In the genomic region with DNA sequence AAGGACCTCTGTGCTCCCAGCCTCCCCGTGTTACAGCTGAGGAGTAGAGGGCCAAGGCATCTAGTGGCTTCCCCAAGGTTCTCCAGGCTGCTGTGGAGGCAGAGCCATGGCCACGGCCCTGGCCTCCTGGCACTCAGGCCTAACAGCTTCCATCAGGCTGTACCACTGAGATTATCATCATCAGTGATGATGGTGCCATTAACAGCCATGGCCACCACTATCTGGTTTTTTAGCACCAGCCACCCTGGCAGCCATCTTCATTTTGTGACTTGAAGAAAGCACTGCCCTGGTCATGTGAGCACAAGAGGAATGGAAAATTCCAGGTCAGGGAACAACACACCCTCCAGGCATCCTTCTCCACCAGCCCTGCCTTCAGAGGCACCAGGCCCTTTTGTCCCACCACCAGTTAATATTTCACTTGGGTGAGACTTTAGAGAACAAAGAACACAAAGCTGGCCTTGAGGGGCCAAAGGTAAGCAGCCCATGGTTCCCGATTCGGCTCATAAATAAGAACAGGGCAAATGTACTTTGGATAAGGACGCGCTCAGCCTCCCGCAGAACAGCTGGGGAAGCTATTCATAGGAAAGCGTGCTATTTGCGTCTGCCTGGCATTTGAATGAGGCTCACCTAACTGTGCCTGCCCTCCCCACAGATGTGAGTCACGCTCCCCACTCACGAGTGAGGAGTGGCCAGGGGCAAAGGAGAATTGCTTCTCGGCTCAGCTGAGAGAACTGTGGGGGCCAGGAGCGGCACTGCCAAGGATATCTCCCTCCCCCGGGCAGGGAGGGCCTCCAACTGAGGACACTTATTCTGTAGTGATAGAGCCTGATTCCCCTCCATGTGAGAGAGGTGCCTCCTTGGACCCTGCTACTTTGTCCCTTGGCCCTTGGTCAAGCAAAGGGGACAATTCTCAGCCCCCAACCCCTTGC, we compare ENCODE assay signal across 1 cellular context.
TF ChIP-seq lines count a peak whose summit lies in the region.

No MANE protein-coding gene starts in this region.

TF ChIP-seq in HepG2, 621 proteins besides CTCF, POLR2A, EP300 and RAD21 (continued from another document and continues in another):
- TF ChIP-seq, protein P1, sequence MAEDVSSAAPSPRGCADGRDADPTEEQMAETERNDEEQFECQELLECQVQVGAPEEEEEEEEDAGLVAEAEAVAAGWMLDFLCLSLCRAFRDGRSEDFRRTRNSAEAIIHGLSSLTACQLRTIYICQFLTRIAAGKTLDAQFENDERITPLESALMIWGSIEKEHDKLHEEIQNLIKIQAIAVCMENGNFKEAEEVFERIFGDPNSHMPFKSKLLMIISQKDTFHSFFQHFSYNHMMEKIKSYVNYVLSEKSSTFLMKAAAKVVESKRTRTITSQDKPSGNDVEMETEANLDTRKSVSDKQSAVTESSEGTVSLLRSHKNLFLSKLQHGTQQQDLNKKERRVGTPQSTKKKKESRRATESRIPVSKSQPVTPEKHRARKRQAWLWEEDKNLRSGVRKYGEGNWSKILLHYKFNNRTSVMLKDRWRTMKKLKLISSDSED (CRISPR knock-in tag; IDR thresholded peaks at IDR 0.05): no peak
- TF ChIP-seq RNF219 (CRISPR knock-in tag; IDR thresholded peaks at IDR 0.05) (no peak), ZNF891 (CRISPR knock-in tag; IDR thresholded peaks at IDR 0.05) (peak; percentile 93), CHD4 (IDR thresholded peaks at IDR 0.05; ENCODE audit: borderline replicate concordance, low read length) (peak; percentile 87; the same call in 1 of the 2 replicates), ZNF773 (CRISPR knock-in tag; IDR thresholded peaks at IDR 0.05; ENCODE audit: borderline replicate concordance) (no peak), ZNF710 (CRISPR knock-in tag; IDR thresholded peaks at IDR 0.05; ENCODE audit: borderline replicate concordance) (peak; percentile 70), KLF16 (CRISPR knock-in tag; IDR thresholded peaks at IDR 0.05) (peak in 1 of 2 experiments; percentile 86; a peak in 2 of 4 replicates), ZMYM4 (CRISPR knock-in tag; IDR thresholded peaks at IDR 0.05) (peak; percentile 86), KLF13 (CRISPR knock-in tag; IDR thresholded peaks at IDR 0.05) (no peak), NFE2L2 (IDR thresholded peaks at IDR 0.05; ENCODE audit: low read length) (no peak), E2F2 (CRISPR knock-in tag; IDR thresholded peaks at IDR 0.05; ENCODE audit: borderline replicate concordance) (no peak), FOXA1 (IDR thresholded peaks at IDR 0.05) (no peak), FOXA1 (CRISPR knock-in tag; IDR thresholded peaks at IDR 0.05) (peak; percentile 65), CSRNP2 (CRISPR knock-in tag; conservative IDR thresholded peaks at IDR 0.05; ENCODE audit: low read depth) (no peak), POGK (CRISPR knock-in tag; conservative IDR thresholded peaks at IDR 0.05) (peak; percentile 74), REL (CRISPR knock-in tag; conservative IDR thresholded peaks at IDR 0.05) (no peak), ADNP (CRISPR knock-in tag; IDR thresholded peaks at IDR 0.05) (no peak), ZNF256 (CRISPR knock-in tag; conservative IDR thresholded peaks at IDR 0.05) (no peak), KAT2B (IDR thresholded peaks at IDR 0.05; ENCODE audit: borderline replicate concordance, low read depth, low read length) (no peak), CBX5 (CRISPR knock-in tag; IDR thresholded peaks at IDR 0.05; ENCODE audit: borderline replicate concordance) (peak; percentile 33; the same call in 1 of the 2 replicates), MEIS1 (CRISPR knock-in tag; IDR thresholded peaks at IDR 0.05; ENCODE audit: borderline replicate concordance) (no peak; the same call in 1 of the 2 replicates), NFE2 (CRISPR knock-in tag; IDR thresholded peaks at IDR 0.05) (no peak), SOX6 (IDR thresholded peaks at IDR 0.05) (no peak), SOX6 (CRISPR knock-in tag; IDR thresholded peaks at IDR 0.05) (peak; percentile 99), HHEX (CRISPR knock-in tag; IDR thresholded peaks at IDR 0.05) (no peak), TOE1 (CRISPR knock-in tag; IDR thresholded peaks at IDR 0.05) (no peak), ZNF251 (CRISPR knock-in tag; IDR thresholded peaks at IDR 0.05) (0 out of 2 replicates have a peak, but pooled peaks have one; percentile 41), RFX5 (IDR thresholded peaks at IDR 0.05; ENCODE audit: low read depth, low read length) (no peak; the same call in 1 of the 2 replicates), ATF1 (CRISPR knock-in tag; IDR thresholded peaks at IDR 0.05) (peak; percentile 63), SRSF9 (IDR thresholded peaks at IDR 0.05; ENCODE audit: borderline replicate concordance, insufficient read depth, low read depth, low read length, poor library complexity, severe bottlenecking) (no peak), GABPA (IDR thresholded peaks at IDR 0.05; ENCODE audit: low read depth, low read length) (no peak), GABPA (CRISPR knock-in tag; IDR thresholded peaks at IDR 0.05; ENCODE audit: low read depth) (no peak; the same call in 1 of the 2 replicates), ZFP1 (CRISPR knock-in tag; IDR thresholded peaks at IDR 0.05) (peak; percentile 49), HDAC6 (IDR thresholded peaks at IDR 0.05; ENCODE audit: low read depth, low read length) (no peak)
- TF ChIP-seq, protein P2, sequence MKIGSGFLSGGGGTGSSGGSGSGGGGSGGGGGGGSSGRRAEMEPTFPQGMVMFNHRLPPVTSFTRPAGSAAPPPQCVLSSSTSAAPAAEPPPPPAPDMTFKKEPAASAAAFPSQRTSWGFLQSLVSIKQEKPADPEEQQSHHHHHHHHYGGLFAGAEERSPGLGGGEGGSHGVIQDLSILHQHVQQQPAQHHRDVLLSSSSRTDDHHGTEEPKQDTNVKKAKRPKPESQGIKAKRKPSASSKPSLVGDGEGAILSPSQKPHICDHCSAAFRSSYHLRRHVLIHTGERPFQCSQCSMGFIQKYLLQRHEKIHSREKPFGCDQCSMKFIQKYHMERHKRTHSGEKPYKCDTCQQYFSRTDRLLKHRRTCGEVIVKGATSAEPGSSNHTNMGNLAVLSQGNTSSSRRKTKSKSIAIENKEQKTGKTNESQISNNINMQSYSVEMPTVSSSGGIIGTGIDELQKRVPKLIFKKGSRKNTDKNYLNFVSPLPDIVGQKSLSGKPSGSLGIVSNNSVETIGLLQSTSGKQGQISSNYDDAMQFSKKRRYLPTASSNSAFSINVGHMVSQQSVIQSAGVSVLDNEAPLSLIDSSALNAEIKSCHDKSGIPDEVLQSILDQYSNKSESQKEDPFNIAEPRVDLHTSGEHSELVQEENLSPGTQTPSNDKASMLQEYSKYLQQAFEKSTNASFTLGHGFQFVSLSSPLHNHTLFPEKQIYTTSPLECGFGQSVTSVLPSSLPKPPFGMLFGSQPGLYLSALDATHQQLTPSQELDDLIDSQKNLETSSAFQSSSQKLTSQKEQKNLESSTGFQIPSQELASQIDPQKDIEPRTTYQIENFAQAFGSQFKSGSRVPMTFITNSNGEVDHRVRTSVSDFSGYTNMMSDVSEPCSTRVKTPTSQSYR (CRISPR knock-in tag; IDR thresholded peaks at IDR 0.05; ENCODE audit: borderline replicate concordance): peak; percentile 29; the same call in 1 of the 2 replicates
- TF ChIP-seq, protein P3, sequence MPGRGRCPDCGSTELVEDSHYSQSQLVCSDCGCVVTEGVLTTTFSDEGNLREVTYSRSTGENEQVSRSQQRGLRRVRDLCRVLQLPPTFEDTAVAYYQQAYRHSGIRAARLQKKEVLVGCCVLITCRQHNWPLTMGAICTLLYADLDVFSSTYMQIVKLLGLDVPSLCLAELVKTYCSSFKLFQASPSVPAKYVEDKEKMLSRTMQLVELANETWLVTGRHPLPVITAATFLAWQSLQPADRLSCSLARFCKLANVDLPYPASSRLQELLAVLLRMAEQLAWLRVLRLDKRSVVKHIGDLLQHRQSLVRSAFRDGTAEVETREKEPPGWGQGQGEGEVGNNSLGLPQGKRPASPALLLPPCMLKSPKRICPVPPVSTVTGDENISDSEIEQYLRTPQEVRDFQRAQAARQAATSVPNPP (CRISPR knock-in tag; IDR thresholded peaks at IDR 0.05): no peak; the same call in 1 of the 2 replicates
- TF ChIP-seq, protein P4, sequence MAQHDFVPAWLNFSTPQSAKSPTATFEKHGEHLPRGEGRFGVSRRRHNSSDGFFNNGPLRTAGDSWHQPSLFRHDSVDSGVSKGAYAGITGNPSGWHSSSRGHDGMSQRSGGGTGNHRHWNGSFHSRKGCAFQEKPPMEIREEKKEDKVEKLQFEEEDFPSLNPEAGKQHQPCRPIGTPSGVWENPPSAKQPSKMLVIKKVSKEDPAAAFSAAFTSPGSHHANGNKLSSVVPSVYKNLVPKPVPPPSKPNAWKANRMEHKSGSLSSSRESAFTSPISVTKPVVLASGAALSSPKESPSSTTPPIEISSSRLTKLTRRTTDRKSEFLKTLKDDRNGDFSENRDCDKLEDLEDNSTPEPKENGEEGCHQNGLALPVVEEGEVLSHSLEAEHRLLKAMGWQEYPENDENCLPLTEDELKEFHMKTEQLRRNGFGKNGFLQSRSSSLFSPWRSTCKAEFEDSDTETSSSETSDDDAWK (CRISPR knock-in tag; IDR thresholded peaks at IDR 0.05): no peak
- TF ChIP-seq, protein P5, sequence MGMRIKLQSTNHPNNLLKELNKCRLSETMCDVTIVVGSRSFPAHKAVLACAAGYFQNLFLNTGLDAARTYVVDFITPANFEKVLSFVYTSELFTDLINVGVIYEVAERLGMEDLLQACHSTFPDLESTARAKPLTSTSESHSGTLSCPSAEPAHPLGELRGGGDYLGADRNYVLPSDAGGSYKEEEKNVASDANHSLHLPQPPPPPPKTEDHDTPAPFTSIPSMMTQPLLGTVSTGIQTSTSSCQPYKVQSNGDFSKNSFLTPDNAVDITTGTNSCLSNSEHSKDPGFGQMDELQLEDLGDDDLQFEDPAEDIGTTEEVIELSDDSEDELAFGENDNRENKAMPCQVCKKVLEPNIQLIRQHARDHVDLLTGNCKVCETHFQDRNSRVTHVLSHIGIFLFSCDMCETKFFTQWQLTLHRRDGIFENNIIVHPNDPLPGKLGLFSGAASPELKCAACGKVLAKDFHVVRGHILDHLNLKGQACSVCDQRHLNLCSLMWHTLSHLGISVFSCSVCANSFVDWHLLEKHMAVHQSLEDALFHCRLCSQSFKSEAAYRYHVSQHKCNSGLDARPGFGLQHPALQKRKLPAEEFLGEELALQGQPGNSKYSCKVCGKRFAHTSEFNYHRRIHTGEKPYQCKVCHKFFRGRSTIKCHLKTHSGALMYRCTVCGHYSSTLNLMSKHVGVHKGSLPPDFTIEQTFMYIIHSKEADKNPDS (CRISPR knock-in tag; IDR thresholded peaks at IDR 0.05): no peak
